ENCODE assay signal across 20 cellular contexts in the genomic region with DNA sequence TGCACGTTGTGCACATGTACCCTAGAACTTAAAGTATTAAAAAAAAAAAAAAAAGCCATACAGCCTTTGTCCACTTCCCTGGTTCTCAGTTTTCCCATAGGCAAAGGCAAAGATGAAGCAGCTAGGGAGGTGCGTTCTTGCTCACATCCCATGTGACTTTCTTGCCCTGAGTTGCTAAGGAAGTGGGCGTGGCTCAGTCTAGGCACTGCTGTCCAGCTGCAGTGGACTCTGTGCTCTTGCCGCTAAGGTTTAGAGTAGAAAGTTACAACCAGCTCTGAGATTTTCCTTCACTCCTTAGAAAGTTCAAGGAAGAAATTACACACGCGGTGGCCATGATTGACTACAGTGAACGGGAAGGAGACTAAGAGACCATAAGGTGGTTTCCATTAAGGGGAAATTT.
"Had no signal": no experiment of that assay in that cellular context is flagged by ENCODE, and none has a peak within 500 bp of the region (broad histone marks: within the 10 kb centered on the region; RNA-seq: fewer than 3 reads in every experiment).

No MANE protein-coding gene starts in this region.

- H3K27me3 ChIP-seq: adrenal gland, breast epithelium, stomach had no signal

- H3K4me1 ChIP-seq: adrenal gland, breast epithelium had no signal

- DNase-seq: activated CD4-positive, alpha-beta T cell treated with anti-CD3 and anti-CD28 coated beads, Interleukin-2, amount 50 U/mL, for 48 hours; activated CD4-positive, CD25-positive, alpha-beta regulatory T cell treated with anti-CD3 and anti-CD28 coated beads, Interleukin-2, amount 50 U/mL, for 72 hours; activated gamma-delta T cell treated with Interleukin-2 at 50 U/mL for 16 hours; adrenal gland; cerebellar nuclear complex; cortex of kidney; erythroblast; head of caudate nucleus; left ventricle myocardium superior; stimulated activated CD4-positive, alpha-beta T cell treated with anti-CD3 and anti-CD28 coated beads, Interleukin-15, amount 100 ng/mL, for 24 hours; stimulated activated CD4-positive, alpha-beta T cell treated with anti-CD3 and anti-CD28 coated beads, Interleukin-4, amount 100 ng/mL, for 1 hour; stomach; T-helper 17 cell had no signal

- H3K27ac ChIP-seq: adrenal gland, breast epithelium, prostate gland, skin epidermis, stomach, VCaP had no signal

- H3K4me3 ChIP-seq: adrenal gland, breast epithelium, prostate gland, skin epidermis, stomach had no signal

- H3K36me3 ChIP-seq: adrenal gland, breast epithelium, prostate gland, stomach had no signal

- H3K9me3 ChIP-seq: adrenal gland, breast epithelium, prostate gland, stomach had no signal

- ATAC-seq: activated naive CD4-positive, alpha-beta T cell treated with anti-CD3 and anti-CD28 coated beads, Interleukin-2, amount 50 U/mL, for 72 hours; left ventricle myocardium superior; right cardiac atrium; stimulated activated effector memory CD8-positive, alpha-beta T cell treated with anti-CD3 and anti-CD28 coated beads, Interleukin-12 subunit alpha, Interleukin-12 subunit beta, amount 100 ng/mL, for 72 hours; T-helper 17 cell had no signal
